Comparison of ENCODE assay signal across 8 cellular contexts in the genomic region with DNA sequence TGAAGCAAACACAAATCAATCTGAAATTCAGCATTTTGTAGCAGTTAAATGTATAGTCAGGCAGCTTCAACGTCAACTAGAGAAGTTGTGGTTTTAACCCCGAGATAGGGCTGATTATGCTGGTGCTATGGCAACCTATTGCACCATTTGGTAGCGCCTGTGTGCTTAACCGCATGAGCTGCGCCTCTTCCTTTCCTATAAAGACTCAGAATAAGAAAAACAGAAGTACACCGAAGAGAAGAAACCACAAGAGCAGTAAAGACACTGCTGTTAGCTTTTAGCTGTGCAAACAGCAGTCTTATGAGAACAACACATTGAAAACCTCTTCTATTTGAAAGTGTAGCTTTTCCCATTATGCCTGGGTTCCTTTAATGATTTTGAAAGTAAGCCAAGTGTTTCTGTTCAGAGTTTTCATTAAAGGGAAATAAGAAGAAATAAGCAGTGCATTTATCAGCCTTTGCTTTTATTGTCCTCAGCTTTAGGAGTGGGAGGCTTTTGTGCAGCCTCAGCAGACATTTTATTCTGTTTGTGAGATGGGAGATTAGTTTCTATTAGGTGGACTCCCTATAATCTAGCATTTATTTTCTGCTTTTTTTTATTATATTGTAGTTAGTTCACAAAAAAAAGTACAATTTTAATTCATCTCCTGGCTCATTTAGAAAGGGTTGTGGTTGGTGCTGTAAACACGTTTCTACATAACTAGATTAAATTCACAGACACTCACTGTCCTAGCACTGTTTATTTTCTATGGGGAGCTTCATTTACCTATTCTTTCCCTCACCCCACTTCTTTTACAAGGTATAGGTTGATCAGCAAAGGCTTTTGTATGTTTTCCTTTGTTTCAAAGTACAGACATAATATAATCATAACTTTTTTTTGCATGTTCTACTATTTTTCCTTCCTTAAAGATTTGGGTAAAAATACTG.
DNase-seq lines count a peak whose midpoint lies in the region; ATAC-seq and TF ChIP-seq lines count a peak whose summit lies in the region.

No MANE protein-coding gene starts in this region.

- H3K27ac Mint-ChIP-seq in memory B cell = peak overlapping the region; percentile 98

- peaks cover 14% of the 10 kb centered on the region for H3K36me3 Mint-ChIP-seq in memory B cell

- no peak for TF ChIP-seq CTCF in WI38 (IDR thresholded peaks at IDR 0.05; ENCODE audit: low read depth, low read length)
- no peak for TF ChIP-seq CTCF in choroid plexus epithelial cell (conservative IDR thresholded peaks at IDR 0.05; ENCODE audit: low read depth, low read length)

- peaks cover 56% of the 10 kb centered on the region for H3K4me1 Mint-ChIP-seq in memory B cell

- ATAC-seq in HG02870 (IDR thresholded peaks at IDR 0.05; ENCODE audit: unreplicated experiment) (peak; percentile 96), memory B cell (ENCODE audit: low read depth) (peak; percentile 89)

- DNase-seq in NCI-H1694 treated with DMSO at 0.1 percent for 48 hours (lab: John Stamatoyannopoulos, UW) (peak; percentile 42), NCI-H1694 (lab: John Stamatoyannopoulos, UW) (no peak), NCI-H2081 treated with DMSO at 0.1 percent for 48 hours (lab: John Stamatoyannopoulos, UW) (peak; percentile 70), choroid plexus epithelial cell (ENCODE audit: low read depth) (peak; percentile 99), memory B cell (ENCODE audit: low spot score in 2 of 2) (peak; percentile 43 to 76)
- peak; percentile 49 for DNase-seq in stimulated activated CD8-positive, alpha-beta memory T cell treated with anti-CD3 and anti-CD28 coated beads, Interleukin-15, amount 100 ng/mL, for 1 hour (ENCODE audit: low read depth)

- no peaks in the 10 kb centered on the region for H3K9me3 Mint-ChIP-seq in memory B cell

- H3K27me3 Mint-ChIP-seq in memory B cell = no peaks in the 10 kb centered on the region

- H3K4me3 ChIP-seq in WI38 (ENCODE audit: low read depth, low read length) (peak overlapping the region; percentile 24), choroid plexus epithelial cell (ENCODE audit: low read depth, low read length) (peak overlapping the region; percentile 19)

- H3K4me3 Mint-ChIP-seq in memory B cell = peak overlapping the region; percentile 62
